In the genomic region with DNA sequence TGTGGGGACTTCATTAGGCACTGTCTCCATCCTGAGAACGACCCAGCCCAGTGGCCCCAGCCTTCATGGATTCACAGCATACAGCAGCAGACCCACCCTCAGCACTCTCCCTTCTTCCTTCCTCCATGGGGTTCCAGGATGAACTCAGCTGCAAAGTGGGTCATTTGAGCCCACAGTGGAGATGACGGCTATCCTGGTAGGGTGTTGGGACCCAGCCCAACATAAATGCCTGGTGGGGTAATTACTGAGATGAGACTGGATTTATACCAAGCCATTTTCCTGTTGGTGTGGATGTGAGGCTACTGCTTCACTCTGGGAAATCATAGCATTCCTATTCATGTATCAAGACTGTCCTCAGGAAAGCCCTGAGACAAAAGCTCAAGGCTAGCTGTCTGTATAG, we compare ENCODE assay signal across 15 cellular contexts.
"Had no signal": no experiment of that assay in that cellular context is flagged by ENCODE, and none has a peak within 500 bp of the region (broad histone marks: within the 10 kb centered on the region; RNA-seq: fewer than 3 reads in every experiment).

No MANE protein-coding gene starts in this region.

- H3K9me3 ChIP-seq: colonic mucosa, lower lobe of right lung, SK-N-SH, suprapubic skin had no signal

- H3K36me3 ChIP-seq: brain microvascular endothelial cell, colonic mucosa, lower lobe of right lung, suprapubic skin, upper lobe of left lung had no signal

- H3K4me1 ChIP-seq: colonic mucosa, lower lobe of right lung had no signal

- H3K4me3 ChIP-seq: colonic mucosa, lower lobe of right lung, suprapubic skin, upper lobe of left lung had no signal

- ATAC-seq: activated T-helper 17 cell treated with anti-CD3 and anti-CD28 coated beads, Interleukin-2, amount 50 U/mL, for 72 hours; left cardiac atrium; lower lobe of right lung had no signal

- H3K4me2 ChIP-seq: SK-N-SH had no signal

- H3K27ac ChIP-seq: brain microvascular endothelial cell, colonic mucosa, lower lobe of right lung, suprapubic skin, upper lobe of left lung had no signal

- H3K9ac ChIP-seq: SK-N-SH had no signal

- H3K27me3 ChIP-seq: brain microvascular endothelial cell, colonic mucosa, suprapubic skin, upper lobe of left lung had no signal

- DNase-seq: activated B cell treated with CpG ODN at 0.5 μM for 24 hours; activated CD4-positive, alpha-beta memory T cell treated with anti-CD3 and anti-CD28 coated beads for 36 hours; activated CD4-positive, alpha-beta T cell treated with anti-CD3 and anti-CD28 coated beads for 4 hours; activated naive CD4-positive, alpha-beta T cell treated with anti-CD3 and anti-CD28 coated beads for 36 hours; brain microvascular endothelial cell; colonic mucosa; left cardiac atrium; lower lobe of right lung; nephron progenitor cell; nucleus accumbens; posterior cingulate gyrus; SK-N-SH; upper lobe of left lung had no signal
